9 cellular contexts compared by ENCODE assay signal in genomic region chr6:111764238-111765182, GRCh38.
A peak's percentile ranks its signal among the peaks of the same experiment; 100 is the strongest.
DNase-seq lines count a peak whose midpoint lies in the region; ATAC-seq and TF ChIP-seq lines count a peak whose summit lies in the region.
"Had no signal": no experiment of that assay in that cellular context is flagged by ENCODE, and none has a peak within 500 bp of the region (broad histone marks: within the 10 kb centered on the region; RNA-seq: fewer than 3 reads in every experiment).

No MANE protein-coding gene starts in this region.

- H3K9me3 Mint-ChIP-seq in mesothelial cell of epicardium = no peaks in the 10 kb centered on the region

- H3K4me3 Mint-ChIP-seq in mesothelial cell of epicardium = no peak overlapping the region

- DNase-seq in right cardiac atrium = no peak
- DNase-seq in Right ventricle myocardium superior = no peak
- DNase-seq in activated T-cell treated with anti-CD3 and anti-CD28 coated beads, Interleukin-2, amount 50 U/mL, for 48 hours = peak; percentile 69 to 73
- DNase-seq in mesothelial cell of epicardium (ENCODE audit: low spot score in 2 of 2, unreplicated experiment in 2 of 2) = no peak
- DNase-seq in C1 segment of cervical spinal cord (lab: John Stamatoyannopoulos, UW) = no peak
- no peak for DNase-seq in COLO668 (lab: John Stamatoyannopoulos, UW; ENCODE audit: unreplicated experiment)
- DNase-seq in GOT3 (lab: John Stamatoyannopoulos, UW) = no peak

- no peak overlapping the region for H3K4me3 ChIP-seq in right cardiac atrium (ENCODE audit: low read length)

- peaks cover 57% of the 10 kb centered on the region for H3K4me1 Mint-ChIP-seq in mesothelial cell of epicardium

- peaks cover 42% of the 10 kb centered on the region for H3K4me1 ChIP-seq in right cardiac atrium (ENCODE audit: control insufficient read depth, insufficient read depth, low read length)

- TF ChIP-seq CTCF in mesothelial cell of epicardium (IDR thresholded peaks at IDR 0.05; ENCODE audit: unreplicated experiment) = no peak

- peak overlapping the region; percentile 18 for H3K27ac Mint-ChIP-seq in mesothelial cell of epicardium

- no peaks in the 10 kb centered on the region for H3K9me3 ChIP-seq in right cardiac atrium (ENCODE audit: control insufficient read depth, low read length)

- H3K36me3 Mint-ChIP-seq in mesothelial cell of epicardium = no peaks in the 10 kb centered on the region

- peak overlapping the region; percentile 44 for H3K27ac ChIP-seq in right cardiac atrium (ENCODE audit: low read length)
- H3K27ac ChIP-seq: C4-2B had no signal

- no peaks in the 10 kb centered on the region for H3K27me3 Mint-ChIP-seq in mesothelial cell of epicardium (ENCODE audit: low read depth)

- intact Hi-C loops in right cardiac atrium (cut with DNase I) = no loop called here
- intact Hi-C loops in Right ventricle myocardium superior (cut with DNase I) = no loop called here

- H3K27me3 ChIP-seq in right cardiac atrium (ENCODE audit: control insufficient read depth, insufficient read depth) = no peaks in the 10 kb centered on the region

- 64% methylated on average over 13 of the region's 13 CpGs for WGBS in right cardiac atrium

- ATAC-seq in right cardiac atrium = no peak
- ATAC-seq in Right ventricle myocardium superior (ENCODE audit: poor library complexity) = no peak
- peak; percentile 82 for ATAC-seq in HG03460 (IDR thresholded peaks at IDR 0.05; ENCODE audit: unreplicated experiment)

Comparison
In these comparisons a context has a peak if more than half of its experiments do, and no peak if none do; other contexts are left out.
1. DNase-seq: peak in activated T-cell treated with anti-CD3 and anti-CD28 coated beads, Interleukin-2, amount 50 U/mL, for 48 hours (2 of 2); none in right cardiac atrium (0 of 3), Right ventricle myocardium superior (single experiment), mesothelial cell of epicardium (0 of 2), C1 segment of cervical spinal cord (0 of 14), COLO668 (single experiment) and GOT3 (single experiment).